36 cellular contexts compared by ENCODE assay signal in genomic region chr5:75349663-75350062, GRCh38.
"Had no signal": no experiment of that assay in that cellular context is flagged by ENCODE, and none has a peak within 500 bp of the region (broad histone marks: within the 10 kb centered on the region; RNA-seq: fewer than 3 reads in every experiment).

No MANE protein-coding gene starts in this region.

- H3K27me3 Mint-ChIP-seq: activated B cell treated with CpG ODN at 0.5 μM for 24 hours; activated CD4-positive, alpha-beta memory T cell treated with anti-CD3 and anti-CD28 coated beads for 36 hours; activated CD4-positive, alpha-beta T cell treated with anti-CD3 and anti-CD28 coated beads, Interleukin-2, amount 10 ng/mL, durations not matched to agents 24 days and 14 days; activated CD8-positive, alpha-beta T cell treated with anti-CD3 and anti-CD28 coated beads for 36 hours; activated naive CD8-positive, alpha-beta T cell treated with anti-CD3 and anti-CD28 coated beads for 36 hours; activated T-helper 17 cell treated with anti-CD3 and anti-CD28 coated beads, Interleukin-2, amount 50 U/mL, for 72 hours had no signal

- ATAC-seq: activated CD8-positive, alpha-beta T cell treated with anti-CD3 and anti-CD28 coated beads for 36 hours; activated naive CD4-positive, alpha-beta T cell treated with anti-CD3 and anti-CD28 coated beads, Interleukin-2, amount 50 U/mL, for 72 hours; activated T-cell treated with anti-CD3 and anti-CD28 coated beads, Interleukin-2, amount 50 U/mL, for 4 hours; activated T-cell treated with anti-CD3 and anti-CD28 coated beads, Interleukin-2, amount 50 U/mL, for 72 hours; activated T-helper 17 cell treated with anti-CD3 and anti-CD28 coated beads, Interleukin-2, amount 50 U/mL, for 72 hours; body of pancreas had no signal

- H3K27ac Mint-ChIP-seq: activated B cell treated with CpG ODN at 0.5 μM for 24 hours; activated CD4-positive, alpha-beta memory T cell treated with anti-CD3 and anti-CD28 coated beads for 36 hours; activated CD4-positive, alpha-beta T cell treated with anti-CD3 and anti-CD28 coated beads, Interleukin-2, amount 10 ng/mL, durations not matched to agents 24 days and 14 days; activated naive CD4-positive, alpha-beta T cell treated with anti-CD3 and anti-CD28 coated beads for 36 hours; activated naive CD8-positive, alpha-beta T cell treated with anti-CD3 and anti-CD28 coated beads for 36 hours; activated T-helper 17 cell treated with anti-CD3 and anti-CD28 coated beads, Interleukin-2, amount 50 U/mL, for 72 hours; T-helper 1 cell treated with Interleukin-12 subunit alpha and Interleukin-12 subunit beta and Interleukin-4 antibody, amounts not matched to agents 30 μg/mL and 1 μg/mL, for 36 hours had no signal

- DNase-seq: activated B cell treated with CpG ODN at 0.5 μM for 24 hours; activated CD4-positive, alpha-beta memory T cell treated with anti-CD3 and anti-CD28 coated beads for 36 hours; activated CD4-positive, alpha-beta T cell treated with anti-CD3 and anti-CD28 coated beads for 4 hours; activated CD4-positive, alpha-beta T cell treated with anti-CD3 and anti-CD28 coated beads, Interleukin-2, amount 10 ng/mL, durations not matched to agents 24 days and 14 days; activated CD4-positive, alpha-beta T cell treated with anti-CD3 and anti-CD28 coated beads, Interleukin-2, amount 50 U/mL, for 1 hour; activated CD4-positive, alpha-beta T cell treated with anti-CD3 and anti-CD28 coated beads, Interleukin-2, amount 50 U/mL, for 4 hours; activated CD4-positive, CD25-positive, alpha-beta regulatory T cell treated with anti-CD3 and anti-CD28 coated beads, Interleukin-2, amount 50 U/mL, for 72 hours; activated CD8-positive, alpha-beta memory T cell treated with anti-CD3 and anti-CD28 coated beads, Interleukin-2, amount 50 U/mL, for 4 hours; activated CD8-positive, alpha-beta T cell treated with anti-CD3 and anti-CD28 coated beads for 36 hours; activated effector memory CD4-positive, alpha-beta T cell treated with anti-CD3 and anti-CD28 coated beads, Interleukin-2, amount 50 U/mL, for 16 hours; activated gamma-delta T cell treated with Interleukin-2 at 50 U/mL for 16 hours; activated naive CD4-positive, alpha-beta T cell; activated naive CD4-positive, alpha-beta T cell treated with anti-CD3 and anti-CD28 coated beads for 36 hours; activated naive CD4-positive, alpha-beta T cell treated with anti-CD3 and anti-CD28 coated beads, Interleukin-2, amount 50 U/mL, for 16 hours; activated naive CD8-positive, alpha-beta T cell treated with anti-CD3 and anti-CD28 coated beads for 36 hours; activated T-cell treated with anti-CD3 and anti-CD28 coated beads for 4 hours; activated T-cell treated with anti-CD3 and anti-CD28 coated beads, Interleukin-2, amount 50 U/mL, for 1 hour; activated T-cell treated with anti-CD3 and anti-CD28 coated beads, Interleukin-2, amount 50 U/mL, for 4 hours; activated T-cell treated with anti-CD3 and anti-CD28 coated beads, Interleukin-2, amount 50 U/mL, for 72 hours; adrenal gland; amniotic stem cell; aorta; body of pancreas; brain microvascular endothelial cell; central memory CD4-positive, alpha-beta T cell; T-helper 2 cell; T-helper 9 cell had no signal

- H3K4me1 ChIP-seq: adrenal gland, body of pancreas, breast epithelium had no signal

- H3K27me3 ChIP-seq: adrenal gland, body of pancreas, brain microvascular endothelial cell, breast epithelium had no signal

- H3K27ac ChIP-seq: adrenal gland, body of pancreas, brain microvascular endothelial cell, breast epithelium, VCaP had no signal

- H3K4me3 Mint-ChIP-seq: activated B cell treated with CpG ODN at 0.5 μM for 24 hours; activated CD4-positive, alpha-beta memory T cell treated with anti-CD3 and anti-CD28 coated beads for 36 hours; activated CD4-positive, alpha-beta T cell treated with anti-CD3 and anti-CD28 coated beads, Interleukin-2, amount 10 ng/mL, durations not matched to agents 24 days and 14 days; activated CD8-positive, alpha-beta T cell treated with anti-CD3 and anti-CD28 coated beads for 36 hours; activated naive CD4-positive, alpha-beta T cell treated with anti-CD3 and anti-CD28 coated beads for 36 hours; activated naive CD8-positive, alpha-beta T cell treated with anti-CD3 and anti-CD28 coated beads for 36 hours; activated T-cell treated with anti-CD3 and anti-CD28 coated beads, Interleukin-2, amount 50 U/mL, for 4 hours; activated T-helper 1 cell treated with anti-CD3 and anti-CD28 coated beads, Interleukin-12 subunit alpha, Interleukin-12 subunit beta, Interleukin-2, Interleukin-4 antibody, amounts not matched to agents 30 ng/mL and 10 ng/mL and 1 ng/mL, durations not matched to agents 14 hours and 24 hours and 36 hours; activated T-helper 17 cell treated with anti-CD3 and anti-CD28 coated beads, Interleukin-2, amount 50 U/mL, for 72 hours; T-helper 1 cell treated with Interleukin-12 subunit alpha and Interleukin-12 subunit beta and Interleukin-4 antibody, amounts not matched to agents 30 μg/mL and 1 μg/mL, for 36 hours; T-helper 2 cell treated with Interferon-gamma antibody and Interleukin-4, amounts not matched to agents 5 μg/mL and 100 μg/mL, for 36 hours had no signal

- H3K4me1 Mint-ChIP-seq: activated B cell treated with CpG ODN at 0.5 μM for 24 hours had no signal

- H3K36me3 ChIP-seq: breast epithelium had no signal

- FAIRE-seq: astrocyte, TTC549 had no signal

- H3K9me3 ChIP-seq: adrenal gland, body of pancreas, breast epithelium had no signal

- H3K9me3 Mint-ChIP-seq: activated B cell treated with CpG ODN at 0.5 μM for 24 hours; activated CD4-positive, alpha-beta memory T cell treated with anti-CD3 and anti-CD28 coated beads for 36 hours; activated CD4-positive, alpha-beta T cell treated with anti-CD3 and anti-CD28 coated beads, Interleukin-2, amount 10 ng/mL, durations not matched to agents 24 days and 14 days; activated CD8-positive, alpha-beta T cell treated with anti-CD3 and anti-CD28 coated beads for 36 hours; activated naive CD4-positive, alpha-beta T cell treated with anti-CD3 and anti-CD28 coated beads for 36 hours; activated naive CD4-positive, alpha-beta T cell treated with anti-CD3 and anti-CD28 coated beads, Interleukin-2, amount 50 U/mL, for 72 hours; activated naive CD8-positive, alpha-beta T cell treated with anti-CD3 and anti-CD28 coated beads for 36 hours; activated T-cell treated with anti-CD3 and anti-CD28 coated beads, Interleukin-2, amount 50 U/mL, for 4 hours; activated T-cell treated with anti-CD3 and anti-CD28 coated beads, Interleukin-2, amount 50 U/mL, for 72 hours; activated T-helper 1 cell treated with anti-CD3 and anti-CD28 coated beads, Interleukin-12 subunit alpha, Interleukin-12 subunit beta, Interleukin-2, Interleukin-4 antibody, amounts not matched to agents 30 ng/mL and 10 ng/mL and 1 ng/mL, durations not matched to agents 14 hours and 24 hours and 36 hours; activated T-helper 17 cell treated with anti-CD3 and anti-CD28 coated beads, Interleukin-2, amount 50 U/mL, for 72 hours; T-helper 1 cell treated with Interleukin-12 subunit alpha and Interleukin-12 subunit beta and Interleukin-4 antibody, amounts not matched to agents 30 μg/mL and 1 μg/mL, for 36 hours; T-helper 2 cell treated with Interferon-gamma antibody and Interleukin-4, amounts not matched to agents 5 μg/mL and 100 μg/mL, for 36 hours had no signal

- H3K4me3 ChIP-seq: adrenal gland, body of pancreas, breast epithelium had no signal
